ENCODE assay signal across 21 cellular contexts in genomic region chr20:55961351-55962320, GRCh38. TPM values are rescaled to one million over a fixed set of nuclear protein-coding genes. Genes with fewer than 3 reads are reported as not detected.
A peak's percentile ranks its signal among the peaks of the same experiment; 100 is the strongest.
DNase-seq lines count a peak whose midpoint lies in the region; ATAC-seq and TF ChIP-seq lines count a peak whose summit lies in the region.
"Had no signal": no experiment of that assay in that cellular context is flagged by ENCODE, and none has a peak within 500 bp of the region (broad histone marks: within the 10 kb centered on the region; RNA-seq: fewer than 3 reads in every experiment).

No MANE protein-coding gene starts in this region.

- no peaks in the 10 kb centered on the region for H3K9me3 ChIP-seq in adrenal gland (replicated peaks in 1 of 3)
- no peaks in the 10 kb centered on the region for H3K9me3 ChIP-seq in ovary
- no peaks in the 10 kb centered on the region for H3K9me3 ChIP-seq in upper lobe of right lung
- H3K9me3 ChIP-seq in HAP-1 = no peaks in the 10 kb centered on the region
- H3K9me3 ChIP-seq: SJCRH30 had no signal

- H3K27ac ChIP-seq in adrenal gland = no peak overlapping the region
- H3K27ac ChIP-seq in ovary = no peak overlapping the region
- H3K27ac ChIP-seq in upper lobe of right lung = no peak overlapping the region
- H3K27ac ChIP-seq: SJCRH30 had no signal

- H3K36me3 ChIP-seq in adrenal gland (replicated peaks in 1 of 2) = no peaks in the 10 kb centered on the region
- H3K36me3 ChIP-seq in ovary = no peaks in the 10 kb centered on the region
- no peaks in the 10 kb centered on the region for H3K36me3 ChIP-seq in upper lobe of right lung
- H3K36me3 ChIP-seq in HAP-1 (replicated peaks) = no peaks in the 10 kb centered on the region
- H3K36me3 ChIP-seq: SJCRH30 had no signal

- no peak for TF ChIP-seq EP300 in ovary (IDR thresholded peaks at IDR 0.05)

- intact Hi-C loops in adrenal gland (cut with DNase I) = no loop called here
- intact Hi-C loops in ovary (cut with DNase I) = no loop called here
- intact Hi-C loops in upper lobe of right lung (cut with DNase I) = no loop called here

- H3K4me1 ChIP-seq in adrenal gland (replicated peaks in 1 of 2) (no peaks in the 10 kb centered on the region), ovary (ENCODE audit: insufficient read depth) (peaks cover 4% of the 10 kb centered on the region), upper lobe of right lung (no peaks in the 10 kb centered on the region), HAP-1 (no peaks in the 10 kb centered on the region)
- H3K4me1 ChIP-seq: SJCRH30 had no signal

- TF ChIP-seq CTCF in adrenal gland (IDR thresholded peaks at IDR 0.05) (no peak), ovary (IDR thresholded peaks at IDR 0.05) (no peak), upper lobe of right lung (IDR thresholded peaks at IDR 0.05) (no peak)

- ATAC-seq in left lobe of liver (peak; percentile 86), upper lobe of right lung (peak; percentile 77), HG03196 (IDR thresholded peaks at IDR 0.05; ENCODE audit: unreplicated experiment) (no peak), GM19328 (IDR thresholded peaks at IDR 0.05; ENCODE audit: unreplicated experiment) (no peak)
- ATAC-seq: GM12878, Panc1 had no signal

- no peaks in the 10 kb centered on the region for H3K27me3 ChIP-seq in adrenal gland
- H3K27me3 ChIP-seq in ovary = no peaks in the 10 kb centered on the region
- H3K27me3 ChIP-seq in upper lobe of right lung = no peaks in the 10 kb centered on the region
- no peaks in the 10 kb centered on the region for H3K27me3 ChIP-seq in HAP-1 (ENCODE audit: low read depth)
- H3K27me3 ChIP-seq: SJCRH30 had no signal

- 51 to 64% (median 59%) methylated on average over 5 of the region's 5 CpGs for WGBS in adrenal gland, 4 donors
- 10 to 15% (median 12%) methylated on average over 5 of the region's 5 CpGs for WGBS in ovary, 3 donors

- TF ChIP-seq POLR2A in adrenal gland (IDR thresholded peaks at IDR 0.05) (no peak), ovary (IDR thresholded peaks at IDR 0.05) (no peak)

- no peak overlapping the region for H3K4me3 ChIP-seq in adrenal gland
- H3K4me3 ChIP-seq in ovary = no peak overlapping the region
- no peak overlapping the region for H3K4me3 ChIP-seq in upper lobe of right lung
- H3K4me3 ChIP-seq in HAP-1 = no peak overlapping the region
- H3K4me3 ChIP-seq: GM12878, SJCRH30 had no signal

- DNase-seq in adrenal gland (peak in 6 of 7 donors; percentile 11 to 67 (median 40)), left lobe of liver (ENCODE audit: low spot score) (no peak), ovary (peak; percentile 50 to 82 (median 66)), upper lobe of right lung (no peak), HAP-1 (ENCODE audit: low spot score in 2 of 2) (no peak)
- DNase-seq: ACHN; C1 segment of cervical spinal cord; CD8-positive, alpha-beta memory T cell; DMS53; EL; H7; Kasumi-1; NCI-H1092 treated with DMSO at 0.1 percent for 48 hours; NCI-H146; NCI-H2081; SJCRH30 had no signal

- in situ Hi-C loops in HAP-1 (cut with MboI; ENCODE audit: low sequenced_read_pairs) = no loop called here

RNA-seq across cellular contexts. Expression of gene CBLN4, which starts 43.7 kb away (rescaled TPM):
- total RNA-seq in adrenal gland (10 to 100 TPM in 7 of 8 donors, 1 to 10 TPM in 1; 6.3 to 35.5 (median 19.9) TPM), left lobe of liver (not detected), ovary (10 to 100 TPM in 1 of 7 donors, 1 to 10 TPM in 5, under 1 TPM in 1; 0.36 to 12.9 (median 3.6) TPM), upper lobe of right lung (1.5 TPM)
- polyA plus RNA-seq in adrenal gland (10 to 100 TPM in 1 of 3 donors, 1 to 10 TPM in 2; 5.2 to 10.9 (median 5.9) TPM), ovary (1 to 10 TPM in 1 of 2 donors, under 1 TPM in 1; 0.77 to 3.7 TPM)
- total RNA-seq: CD8-positive, alpha-beta memory T cell; GM12878; H7; NCI-H460; SJCRH30 had no signal
- polyA plus RNA-seq: CD8-positive, alpha-beta memory T cell; GM12878 had no signal

Comparison
In these comparisons a context has a peak if more than half of its experiments do, and no peak if none do; other contexts are left out.
1. DNase-seq: peak in adrenal gland (6 of 7) and ovary (5 of 5); none in left lobe of liver (single experiment), upper lobe of right lung (single experiment) and HAP-1 (0 of 2).
2. ATAC-seq: peak in left lobe of liver (single experiment) and upper lobe of right lung (single experiment); none in HG03196 (single experiment) and GM19328 (single experiment).